ENCODE assay signal across 8 cellular contexts in genomic region chr14:89619616-89620273, GRCh38.
A peak's percentile ranks its signal among the peaks of the same experiment; 100 is the strongest.
DNase-seq lines count a peak whose midpoint lies in the region; ATAC-seq and TF ChIP-seq lines count a peak whose summit lies in the region.

No MANE protein-coding gene starts in this region.

- H3K9me3 ChIP-seq in BLaER1 treated with 17β-estradiol and CSF1 and Interleukin-3, amounts not matched to agents 10 nM and 100 nM (replicated peaks in 1 of 11), result peaks cover 0 to 6% (median 0%) of the 10 kb centered on the region in 11 experiments; a peak in 2 of 22 replicates
- no peaks in the 10 kb centered on the region for H3K9me3 ChIP-seq in Loucy (ENCODE audit: insufficient read depth, low read depth, low read length)

- peak overlapping the region; percentile 89 for H2AFZ ChIP-seq in Loucy (ENCODE audit: low read length)

- no peaks in the 10 kb centered on the region for H3K36me3 ChIP-seq in BLaER1 treated with 17β-estradiol and CSF1 and Interleukin-3, amounts not matched to agents 10 nM and 100 nM
- no peaks in the 10 kb centered on the region for H3K36me3 ChIP-seq in Loucy (ENCODE audit: insufficient read depth, low read length)

- peaks cover 44% of the 10 kb centered on the region for H3K79me2 ChIP-seq in Loucy (ENCODE audit: insufficient read depth, low read length)

- H3K4me3 ChIP-seq in BLaER1 treated with 17β-estradiol and CSF1 and Interleukin-3, amounts not matched to agents 10 nM and 100 nM, result peak overlapping the region; percentile 76 to 93 (median 82)
- H3K4me3 ChIP-seq in Loucy (ENCODE audit: low read length, poor library complexity, severe bottlenecking), result peak overlapping the region; percentile 77
- peak overlapping the region; percentile 91 for H3K4me3 ChIP-seq in coronary artery

- TF ChIP-seq CTCF in Loucy (conservative IDR thresholded peaks at IDR 0.05; ENCODE audit: low read length), result no peak
- no peak for TF ChIP-seq CTCF in coronary artery (IDR thresholded peaks at IDR 0.05)
- TF ChIP-seq CTCF in nephron progenitor cell (IDR thresholded peaks at IDR 0.05), result no peak

- peaks cover 0 to 14% (median 7%) of the 10 kb centered on the region in 11 experiments; a peak in 8 of 22 replicates for H3K27me3 ChIP-seq in BLaER1 treated with 17β-estradiol and CSF1 and Interleukin-3, amounts not matched to agents 10 nM and 100 nM
- no peaks in the 10 kb centered on the region for H3K27me3 ChIP-seq in Loucy (ENCODE audit: insufficient read depth, low read length, poor library complexity, severe bottlenecking)

- peak overlapping the region; percentile 83 to 94 (median 88) for H3K4me2 ChIP-seq in BLaER1 treated with 17β-estradiol and CSF1 and Interleukin-3, amounts not matched to agents 10 nM and 100 nM
- peak overlapping the region; percentile 92 for H3K4me2 ChIP-seq in Loucy (ENCODE audit: low read depth, low read length, poor library complexity, severe bottlenecking)

- H3K4me3 Mint-ChIP-seq in nephron progenitor cell, result peak overlapping the region; percentile 82

- no peaks in the 10 kb centered on the region for H3K9me3 Mint-ChIP-seq in nephron progenitor cell

- H3K9me2 ChIP-seq in Loucy (replicated peaks; ENCODE audit: low read depth, low read length), result no peaks in the 10 kb centered on the region

- H3K4me1 ChIP-seq in BLaER1 treated with 17β-estradiol and CSF1 and Interleukin-3, amounts not matched to agents 10 nM and 100 nM, result peaks cover 33 to 56% (median 50%) of the 10 kb centered on the region in 10 experiments
- peaks cover 62% of the 10 kb centered on the region for H3K4me1 ChIP-seq in Loucy (ENCODE audit: insufficient read depth, low read length, poor library complexity, severe bottlenecking)

- no peaks in the 10 kb centered on the region for H4K20me1 ChIP-seq in BLaER1 treated with 17β-estradiol and CSF1 and Interleukin-3, amounts not matched to agents 10 nM and 100 nM
- no peaks in the 10 kb centered on the region for H4K20me1 ChIP-seq in Loucy (ENCODE audit: insufficient read depth, low read length, poor library complexity, severe bottlenecking)

- peaks cover 77% of the 10 kb centered on the region for H3K4me1 Mint-ChIP-seq in nephron progenitor cell

- no peak overlapping the region for H3K27ac Mint-ChIP-seq in nephron progenitor cell

- H3K9ac ChIP-seq in BLaER1 treated with 17β-estradiol and CSF1 and Interleukin-3, amounts not matched to agents 10 nM and 100 nM, result peak overlapping the region; percentile 87 to 96 (median 93); a peak in 21 of 22 replicates
- H3K9ac ChIP-seq in Loucy (ENCODE audit: low read depth, low read length, poor library complexity, severe bottlenecking), result peak overlapping the region; percentile 81

- H3K27ac ChIP-seq in BLaER1 treated with 17β-estradiol and CSF1 and Interleukin-3, amounts not matched to agents 10 nM and 100 nM, result peak overlapping the region in 10 of 11 experiments; percentile 89 to 94 (median 91); a peak in 18 of 22 replicates
- H3K27ac ChIP-seq in coronary artery, result no peak overlapping the region

- no peaks in the 10 kb centered on the region; the same call in 1 of the 2 replicates for H3F3A ChIP-seq in Loucy (ENCODE audit: low read depth)

- DNase-seq in coronary artery (ENCODE audit: low spot score), result no peak
- DNase-seq in nephron progenitor cell, result no peak
- DNase-seq in NCI-H1092 treated with DMSO at 0.1 percent for 48 hours (lab: John Stamatoyannopoulos, UW), result no peak

- H3K27me3 Mint-ChIP-seq in nephron progenitor cell (ENCODE audit: low read depth, poor library complexity), result peaks cover 14% of the 10 kb centered on the region

- H3K36me3 Mint-ChIP-seq in nephron progenitor cell (ENCODE audit: low read depth), result no peaks in the 10 kb centered on the region

- ATAC-seq in HG03442 (IDR thresholded peaks at IDR 0.05; ENCODE audit: unreplicated experiment) (no peak), HG02970 (IDR thresholded peaks at IDR 0.05; ENCODE audit: low FRiP score, unreplicated experiment) (no peak), HG03139 (IDR thresholded peaks at IDR 0.05; ENCODE audit: unreplicated experiment) (no peak)

Comparison
In these comparisons a context has a peak if more than half of its experiments do, and no peak if none do; other contexts are left out.
1. H3K27ac ChIP-seq: peak in BLaER1 treated with 17β-estradiol and CSF1 and Interleukin-3, amounts not matched to agents 10 nM and 100 nM (10 of 11); none in coronary artery (0 of 2).
2. Peak in every context shown above with its lines, with median percentiles within 50 percentile points of each other: H3K4me3 ChIP-seq.